ENCODE assay signal across 8 cellular contexts in genomic region chr11:9314291-9315077, GRCh38. TPM values are rescaled to one million over a fixed set of nuclear protein-coding genes. Genes with fewer than 3 reads are reported as not detected.
A peak's percentile ranks its signal among the peaks of the same experiment; 100 is the strongest.
DNase-seq lines count a peak whose midpoint lies in the region; ATAC-seq and TF ChIP-seq lines count a peak whose summit lies in the region.

TSS of gene TMEM41B (minus strand) at chr11:9314593. CDS start at chr11:9314441, 152 bp downstream.

- peaks cover 9% of the 10 kb centered on the region for H3K27me3 ChIP-seq in BLaER1
- no peaks in the 10 kb centered on the region for H3K27me3 ChIP-seq in left lung

- H3K4me3 ChIP-seq in BLaER1 (peak within 1 kb of the TSS; percentile 87), left lung (peak within 1 kb of the TSS; percentile 91)

- DNase-seq in NCI-H69 (lab: John Stamatoyannopoulos, UW) = peak; percentile 100
- DNase-seq in activated CD4-positive, alpha-beta T cell treated with anti-CD3 and anti-CD28 coated beads, Interleukin-2, amount 50 U/mL, for 1 hour = peak; percentile 99
- peak; percentile 97 for DNase-seq in dedifferentiated amniotic fluid mesenchymal stem cell (ENCODE audit: extremely low spot score)
- peak; percentile 98 to 100 for DNase-seq in left lung
- DNase-seq in stimulated activated CD4-positive, alpha-beta T cell treated with anti-CD3 and anti-CD28 coated beads, Interleukin-2, amount 100 ng/mL, for 48 hours = peak; percentile 99 to 100

- intact Hi-C loops in left lung (cut with DNase I) = no loop called here

- H3K36me3 ChIP-seq in BLaER1 (0 out of 2 replicates have a peak, but pooled peaks cover 6% of the 10 kb centered on the region), left lung (no peaks in the 10 kb centered on the region)

- ATAC-seq in GM19328 (IDR thresholded peaks at IDR 0.05; ENCODE audit: unreplicated experiment) = peak; percentile 94
- peak; percentile 97 for ATAC-seq in HG03520 (IDR thresholded peaks at IDR 0.05; ENCODE audit: unreplicated experiment)
- peak; percentile 98 for ATAC-seq in left lung

- H3K9ac ChIP-seq in BLaER1 = peak within 1 kb of the TSS; percentile 92

- TF ChIP-seq CTCF in left lung (IDR thresholded peaks at IDR 0.05) = no peak

- H3K9me3 ChIP-seq in BLaER1 = no peaks in the 10 kb centered on the region
- H3K9me3 ChIP-seq in left lung = no peaks in the 10 kb centered on the region

- peak within 1 kb of the TSS; percentile 92 for H3K27ac ChIP-seq in BLaER1
- H3K27ac ChIP-seq in left lung = peak within 1 kb of the TSS; percentile 82 to 91

- H3K4me2 ChIP-seq in BLaER1 = peak within 1 kb of the TSS; percentile 90

- peaks cover 23% of the 10 kb centered on the region for H3K4me1 ChIP-seq in BLaER1
- peaks cover 7 to 52% of the 10 kb centered on the region in 2 donors for H3K4me1 ChIP-seq in left lung

- H4K20me1 ChIP-seq in BLaER1 = peaks cover 33% of the 10 kb centered on the region; the same call in 1 of the 2 replicates

RNA-seq across cellular contexts. Expression of gene TMEM41B, which starts in this region (rescaled TPM):
- total RNA-seq in left lung = 10 to 100 TPM; 71.9 to 77.1 TPM

Comparison
In these comparisons a context has a peak if more than half of its experiments do, and no peak if none do; other contexts are left out.
1. Peak in every context shown above with its lines: DNase-seq, ATAC-seq, H3K4me3 ChIP-seq and H3K27ac ChIP-seq.